In the genomic region with DNA sequence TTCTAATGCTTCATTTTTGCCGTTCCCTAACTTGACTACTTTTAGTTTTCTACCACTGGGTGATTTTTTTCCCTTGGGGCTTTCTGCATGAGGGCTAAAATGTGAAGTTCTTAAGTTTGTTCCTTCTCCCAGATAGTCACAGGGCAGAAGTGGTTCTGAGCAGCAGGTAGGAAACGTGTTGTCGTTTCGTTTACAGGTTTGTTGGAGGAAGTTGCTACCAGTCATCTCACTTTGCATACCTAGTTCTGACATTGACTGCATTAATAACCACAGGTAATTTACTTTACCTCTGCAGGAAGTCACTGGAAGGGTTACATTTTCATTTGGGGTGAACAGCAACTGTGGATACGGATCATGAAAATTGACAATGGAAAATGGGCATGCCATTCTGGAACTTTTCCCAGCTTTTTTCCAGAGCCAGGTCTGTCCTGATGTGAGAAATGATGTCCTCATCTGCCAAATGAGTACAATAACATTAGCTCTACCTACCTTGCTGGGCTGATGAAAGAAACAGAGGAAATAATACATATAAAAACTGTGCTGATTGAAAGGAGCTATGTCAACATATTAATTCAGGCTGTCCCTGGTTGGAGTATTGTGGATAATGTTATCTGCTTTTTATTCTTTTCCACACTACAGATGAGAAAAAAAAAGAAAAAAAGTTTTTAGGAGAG, we compare ENCODE assay signal across 17 cellular contexts.
"Had no signal": no experiment of that assay in that cellular context is flagged by ENCODE, and none has a peak within 500 bp of the region (broad histone marks: within the 10 kb centered on the region; RNA-seq: fewer than 3 reads in every experiment).

No MANE protein-coding gene starts in this region.

- H3K4me1 ChIP-seq: sigmoid colon had no signal

- H3K27me3 ChIP-seq: ovary, sigmoid colon had no signal

- H3K27ac ChIP-seq: left ventricle myocardium inferior, ovary, sigmoid colon, thoracic aorta had no signal

- H3K36me3 ChIP-seq: left ventricle myocardium inferior, ovary, sigmoid colon, thoracic aorta had no signal

- H3K27ac Mint-ChIP-seq: activated CD4-positive, alpha-beta T cell treated with anti-CD3 and anti-CD28 coated beads for 36 hours; activated CD8-positive, alpha-beta T cell treated with anti-CD3 and anti-CD28 coated beads, Interleukin-2, amount 10 ng/mL, durations not matched to agents 7 days and 5 days; activated naive CD4-positive, alpha-beta T cell treated with anti-CD3 and anti-CD28 coated beads, Interleukin-2, amount 50 U/mL, for 72 hours; naive thymus-derived CD4-positive, alpha-beta T cell had no signal

- H3K4me1 Mint-ChIP-seq: activated CD4-positive, alpha-beta T cell treated with anti-CD3 and anti-CD28 coated beads for 36 hours had no signal

- H3K4me3 Mint-ChIP-seq: activated CD4-positive, alpha-beta T cell treated with anti-CD3 and anti-CD28 coated beads for 36 hours; activated CD8-positive, alpha-beta T cell treated with anti-CD3 and anti-CD28 coated beads, Interleukin-2, amount 10 ng/mL, durations not matched to agents 7 days and 5 days; naive thymus-derived CD4-positive, alpha-beta T cell had no signal

- H3K27me3 Mint-ChIP-seq: activated CD4-positive, alpha-beta T cell treated with anti-CD3 and anti-CD28 coated beads for 36 hours; naive thymus-derived CD4-positive, alpha-beta T cell had no signal

- ATAC-seq: activated CD4-positive, alpha-beta T cell treated with anti-CD3 and anti-CD28 coated beads for 36 hours; activated CD8-positive, alpha-beta T cell treated with anti-CD3 and anti-CD28 coated beads, Interleukin-2, amount 10 ng/mL, durations not matched to agents 7 days and 5 days; activated naive CD4-positive, alpha-beta T cell treated with anti-CD3 and anti-CD28 coated beads, Interleukin-2, amount 50 U/mL, for 72 hours; mucosa of descending colon; naive thymus-derived CD4-positive, alpha-beta T cell had no signal

- DNase-seq: activated CD4-positive, alpha-beta T cell treated with anti-CD3 and anti-CD28 coated beads for 36 hours; activated CD8-positive, alpha-beta memory T cell treated with anti-CD3 and anti-CD28 coated beads, Interleukin-2, amount 50 U/mL, for 4 hours; activated CD8-positive, alpha-beta T cell treated with anti-CD3 and anti-CD28 coated beads, Interleukin-2, amount 10 ng/mL, durations not matched to agents 7 days and 5 days; activated gamma-delta T cell; activated T-cell treated with anti-CD3 and anti-CD28 coated beads, Interleukin-2, amount 50 U/mL, for 48 hours; caudate nucleus; hippocampal formation; kidney; left ventricle myocardium inferior; mucosa of descending colon; naive thymus-derived CD4-positive, alpha-beta T cell; ovary; sigmoid colon; stimulated activated CD4-positive, alpha-beta T cell treated with anti-CD3 and anti-CD28 coated beads, Interleukin-1b, Interleukin-23, amount 100 ng/mL, for 48 hours; T1000 had no signal

- H3K4me3 ChIP-seq: left ventricle myocardium inferior, mucosa of descending colon, ovary, sigmoid colon, thoracic aorta had no signal

- H3K9me3 Mint-ChIP-seq: activated naive CD4-positive, alpha-beta T cell treated with anti-CD3 and anti-CD28 coated beads, Interleukin-2, amount 50 U/mL, for 72 hours had no signal

- H3K9me3 ChIP-seq: left ventricle myocardium inferior, mucosa of descending colon, ovary, sigmoid colon, thoracic aorta had no signal

- H3K36me3 Mint-ChIP-seq: activated naive CD4-positive, alpha-beta T cell treated with anti-CD3 and anti-CD28 coated beads, Interleukin-2, amount 50 U/mL, for 72 hours had no signal
